8 cellular contexts compared by ENCODE assay signal in the genomic region with DNA sequence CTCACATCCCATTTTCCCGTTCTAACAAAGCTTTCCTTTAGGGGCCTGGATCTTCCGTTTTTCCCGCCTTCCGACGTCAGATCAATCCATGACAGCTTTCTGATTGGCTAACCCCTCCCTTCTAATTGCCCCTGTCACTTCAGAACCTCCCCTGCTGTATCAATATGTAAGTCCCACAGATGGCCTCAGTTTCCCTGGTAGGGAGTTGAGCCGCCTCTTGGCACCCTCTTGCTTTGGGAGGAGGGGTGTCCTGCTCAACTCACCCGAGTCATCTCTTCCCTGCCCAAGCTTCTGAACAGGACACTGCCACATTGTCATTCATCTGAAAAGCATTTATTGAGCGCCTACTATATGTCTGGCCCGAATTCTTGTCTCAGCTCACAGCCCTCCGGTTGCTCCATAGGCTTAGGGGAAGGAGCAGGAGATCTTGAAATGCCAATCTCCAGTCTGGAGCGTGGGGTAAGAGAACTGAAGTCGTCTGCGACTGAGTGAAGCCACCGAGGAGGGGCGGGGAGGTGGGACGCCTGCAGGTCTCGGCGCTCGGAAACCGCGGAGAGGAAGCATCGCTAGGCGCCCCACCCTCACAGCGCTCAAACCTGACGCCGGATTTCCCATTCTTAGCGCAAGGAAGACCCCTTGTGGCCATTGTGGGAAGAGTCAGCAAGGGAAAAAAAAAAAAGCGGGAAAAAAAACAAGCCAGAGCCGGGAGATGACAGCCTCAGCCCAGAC. TPM values are rescaled to one million over a fixed set of nuclear protein-coding genes. Genes with fewer than 3 reads are reported as not detected.
A peak's percentile ranks its signal among the peaks of the same experiment; 100 is the strongest.
DNase-seq lines count a peak whose midpoint lies in the region; ATAC-seq and TF ChIP-seq lines count a peak whose summit lies in the region.

No MANE protein-coding gene starts in this region.

- peak overlapping the region; percentile 33 for H3K27ac Mint-ChIP-seq in activated naive CD8-positive, alpha-beta T cell treated with anti-CD3 and anti-CD28 coated beads, Interleukin-2, amount 50 U/mL, for 24 hours

- peaks cover 0 to 5% (median 0%) of the 10 kb centered on the region in 3 donors for H3K27me3 ChIP-seq in psoas muscle (ENCODE audit: insufficient read depth in 3 of 3, low read length in 2 of 3)

- H3K4me3 ChIP-seq in psoas muscle, result peak overlapping the region; percentile 55

- peak overlapping the region; percentile 75 for H3K4me3 Mint-ChIP-seq in activated naive CD8-positive, alpha-beta T cell treated with anti-CD3 and anti-CD28 coated beads, Interleukin-2, amount 50 U/mL, for 24 hours

- H3K27me3 Mint-ChIP-seq in activated naive CD8-positive, alpha-beta T cell treated with anti-CD3 and anti-CD28 coated beads, Interleukin-2, amount 50 U/mL, for 24 hours, result peaks cover 23% of the 10 kb centered on the region

- 12 to 16% (median 14%) methylated on average over 28 to 29 of the region's 29 CpGs for WGBS in psoas muscle, 3 donors

- H3K4me1 ChIP-seq in psoas muscle, result peaks cover 11% of the 10 kb centered on the region

- H3K9me3 ChIP-seq in psoas muscle, result no peaks in the 10 kb centered on the region

- H3K36me3 ChIP-seq in psoas muscle (ENCODE audit: insufficient read depth in 1 of 2, low read depth in 1 of 2), result no peaks in the 10 kb centered on the region

- no peak overlapping the region for H3K27ac ChIP-seq in psoas muscle

- DNase-seq in AG08395 (ENCODE audit: low spot score) (peak; percentile 68), NCI-H146 (lab: John Stamatoyannopoulos, UW) (peak; percentile 96), SW480 (ENCODE audit: low spot score) (peak; percentile 84), left ventricle myocardium superior (peak; percentile 79), psoas muscle (peak; percentile 67 to 80), ureter (ENCODE audit: low spot score) (peak; percentile 77)
- peak; percentile 78 for DNase-seq in activated naive CD8-positive, alpha-beta T cell treated with anti-CD3 and anti-CD28 coated beads, Interleukin-2, amount 50 U/mL, for 24 hours

- H3K9me3 Mint-ChIP-seq in activated naive CD8-positive, alpha-beta T cell treated with anti-CD3 and anti-CD28 coated beads, Interleukin-2, amount 50 U/mL, for 24 hours, result no peaks in the 10 kb centered on the region

- ATAC-seq in GM21390 (IDR thresholded peaks at IDR 0.05; ENCODE audit: unreplicated experiment) (peak; percentile 40), left ventricle myocardium superior (peak; percentile 61), psoas muscle (peak; percentile 36 to 60 (median 44))
- peak; percentile 56 for ATAC-seq in activated naive CD8-positive, alpha-beta T cell treated with anti-CD3 and anti-CD28 coated beads, Interleukin-2, amount 50 U/mL, for 24 hours

- peaks cover 33% of the 10 kb centered on the region for H3K4me1 Mint-ChIP-seq in activated naive CD8-positive, alpha-beta T cell treated with anti-CD3 and anti-CD28 coated beads, Interleukin-2, amount 50 U/mL, for 24 hours

- TF ChIP-seq CTCF in psoas muscle (IDR thresholded peaks at IDR 0.05), result peak; percentile 74

- intact Hi-C loops in left ventricle myocardium superior (cut with micrococcal nuclease) (loop anchor here (5.0 kb wide), 1 partner anchor 146 kb away; the partner anchor contains the start of gene GPR84), psoas muscle (cut with DNase I) (loop anchor here in 1 of 2 donors (10.0 kb wide), 1 partner anchor 512 kb away; no protein-coding TSS in a partner anchor)

- no peaks in the 10 kb centered on the region for H3K36me3 Mint-ChIP-seq in activated naive CD8-positive, alpha-beta T cell treated with anti-CD3 and anti-CD28 coated beads, Interleukin-2, amount 50 U/mL, for 24 hours (ENCODE audit: low read depth)

RNA-seq across cellular contexts. Expression of gene SMUG1, which starts 28.0 kb away (rescaled TPM):
- 17.0 TPM for total RNA-seq in left ventricle myocardium superior
- 10 to 100 TPM; 16.4 to 25.7 (median 19.7) TPM for total RNA-seq in psoas muscle
- polyA plus RNA-seq in psoas muscle, result 10 to 100 TPM; 28.2 to 49.2 (median 36.5) TPM
- total RNA-seq in ureter, result 24.5 TPM
